12 cellular contexts compared by ENCODE assay signal in genomic region chr10:13684813-13685511, GRCh38.
DNase-seq lines count a peak whose midpoint lies in the region; ATAC-seq and TF ChIP-seq lines count a peak whose summit lies in the region.
"Had no signal": no experiment of that assay in that cellular context is flagged by ENCODE, and none has a peak within 500 bp of the region (broad histone marks: within the 10 kb centered on the region; RNA-seq: fewer than 3 reads in every experiment).

No MANE protein-coding gene starts in this region.

- peaks cover 37% of the 10 kb centered on the region for H3K4me1 ChIP-seq in psoas muscle

- H3K4me3 ChIP-seq in fibroblast of the aortic adventitia (ENCODE audit: low read depth, low read length), result no peak overlapping the region
- H3K4me3 ChIP-seq in psoas muscle, result peak overlapping the region; percentile 38
- H3K4me3 ChIP-seq: GM12878 had no signal

- intact Hi-C loops in psoas muscle (cut with DNase I), result no loop called here

- DNase-seq in Ammon's horn (ENCODE audit: low spot score) (peak; percentile 32), fibroblast of the aortic adventitia (ENCODE audit: low read depth) (peak; percentile 86), psoas muscle (no peak), NCI-H1436 (lab: John Stamatoyannopoulos, UW) (no peak), GM20000 (ENCODE audit: low spot score) (no peak)
- DNase-seq in activated naive CD4-positive, alpha-beta T cell treated with anti-CD3 and anti-CD28 coated beads, Interleukin-2, amount 50 U/mL, for 72 hours (ENCODE audit: low spot score in 2 of 2), result no peak
- DNase-seq: activated CD4-positive, alpha-beta T cell treated with anti-CD3 and anti-CD28 coated beads for 4 hours; activated naive CD4-positive, alpha-beta T cell treated with anti-CD3 and anti-CD28 coated beads, Interleukin-2, amount 50 U/mL, for 16 hours; CD4-positive, alpha-beta T cell had no signal

- no peak overlapping the region for H3K27ac Mint-ChIP-seq in activated naive CD4-positive, alpha-beta T cell treated with anti-CD3 and anti-CD28 coated beads, Interleukin-2, amount 50 U/mL, for 72 hours
- H3K27ac Mint-ChIP-seq: CD4-positive, alpha-beta T cell had no signal

- H3K9me3 Mint-ChIP-seq in activated naive CD4-positive, alpha-beta T cell treated with anti-CD3 and anti-CD28 coated beads, Interleukin-2, amount 50 U/mL, for 72 hours, result no peaks in the 10 kb centered on the region
- H3K9me3 Mint-ChIP-seq: CD4-positive, alpha-beta T cell had no signal

- no peak for TF ChIP-seq CTCF in fibroblast of the aortic adventitia (IDR thresholded peaks at IDR 0.05; ENCODE audit: insufficient read depth, low read length)
- no peak for TF ChIP-seq CTCF in psoas muscle (IDR thresholded peaks at IDR 0.05)
- no peak for TF ChIP-seq CTCF in GM20000 (IDR thresholded peaks at IDR 0.05; ENCODE audit: extremely low read depth, missing control alignments)

- H3K27me3 ChIP-seq in psoas muscle (ENCODE audit: insufficient read depth in 3 of 3, low read length in 2 of 3), result no peaks in the 10 kb centered on the region

- peak overlapping the region; percentile 69 for H3K27ac ChIP-seq in psoas muscle

- peaks cover 0 to 6% of the 10 kb centered on the region in 2 donors for H3K36me3 ChIP-seq in psoas muscle (ENCODE audit: insufficient read depth in 1 of 2, low read depth in 1 of 2)

- ATAC-seq in SK-N-SH treated with all-trans-retinoic acid at 6 μM for 48 hours (peak; percentile 70), psoas muscle (no peak), HG02759 (IDR thresholded peaks at IDR 0.05; ENCODE audit: unreplicated experiment) (no peak)
- no peak for ATAC-seq in activated naive CD4-positive, alpha-beta T cell treated with anti-CD3 and anti-CD28 coated beads, Interleukin-2, amount 50 U/mL, for 72 hours
- ATAC-seq: GM12878 had no signal

- 16 to 23% (median 19%) methylated on average over 6 of the region's 6 CpGs for WGBS in psoas muscle, 3 donors

- no peaks in the 10 kb centered on the region for H3K9me3 ChIP-seq in psoas muscle

- no peaks in the 10 kb centered on the region for H3K36me3 Mint-ChIP-seq in activated naive CD4-positive, alpha-beta T cell treated with anti-CD3 and anti-CD28 coated beads, Interleukin-2, amount 50 U/mL, for 72 hours

TF ChIP-seq in SK-N-SH treated with all-trans-retinoic acid at 6 μM for 48 hours, 23 proteins besides CTCF, POLR2A, EP300 and RAD21:
- TF ChIP-seq ZFP30 (CRISPR knock-in tag; IDR thresholded peaks at IDR 0.05), result no peak
- TF ChIP-seq POU6F1 (CRISPR knock-in tag; IDR thresholded peaks at IDR 0.05; ENCODE audit: borderline replicate concordance, low read depth), result no peak
- TF ChIP-seq ZFP3 (CRISPR knock-in tag; IDR thresholded peaks at IDR 0.05), result no peak
- TF ChIP-seq BACH2 (CRISPR knock-in tag; IDR thresholded peaks at IDR 0.05; ENCODE audit: borderline replicate concordance), result no peak
- TF ChIP-seq ISL1 (CRISPR knock-in tag; IDR thresholded peaks at IDR 0.05), result peak; percentile 52; the same call in 1 of the 2 replicates

Comparison
In these comparisons a context has a peak if more than half of its experiments do, and no peak if none do; other contexts are left out.
1. DNase-seq: peak in Ammon's horn (single experiment) and fibroblast of the aortic adventitia (single experiment); none in psoas muscle (0 of 2), activated naive CD4-positive, alpha-beta T cell treated with anti-CD3 and anti-CD28 coated beads, Interleukin-2, amount 50 U/mL, for 72 hours (0 of 2), NCI-H1436 (single experiment) and GM20000 (single experiment).